11 cellular contexts compared by ENCODE assay signal in genomic region chr17:78878871-78879270, GRCh38. TPM values are rescaled to one million over a fixed set of nuclear protein-coding genes. Genes with fewer than 3 reads are reported as not detected.
DNase-seq lines count a peak whose midpoint lies in the region; ATAC-seq and TF ChIP-seq lines count a peak whose summit lies in the region.
"Had no signal": no experiment of that assay in that cellular context is flagged by ENCODE, and none has a peak within 500 bp of the region (broad histone marks: within the 10 kb centered on the region; RNA-seq: fewer than 3 reads in every experiment).

No MANE protein-coding gene starts in this region.

- H3K27ac ChIP-seq in heart right ventricle (peak overlapping the region; percentile 84 to 98 (median 94)), neutrophil (peak overlapping the region; percentile 93), uterus (peak overlapping the region; percentile 89 to 98)

- H3K27ac Mint-ChIP-seq in dendritic cell treated with granulocyte-macrophage colony-stimulating factor and Interleukin-4, amounts not matched to agents 40 ng/mL and 50 ng/mL, for 4 days, result peak overlapping the region; percentile 97
- H3K27ac Mint-ChIP-seq: endodermal cell had no signal

- WGBS in heart right ventricle, 2 donors, result 88 to 92% methylated on average over 10 of the region's 10 CpGs

- no peak for DNase-seq in heart right ventricle
- no peak for DNase-seq in cardiac septum (ENCODE audit: low spot score)
- DNase-seq in uterus, result no peak
- no peak for DNase-seq in Kasumi-1 (lab: John Stamatoyannopoulos, UW)
- DNase-seq in anterior cingulate cortex (lab: John Stamatoyannopoulos, UW), result no peak
- DNase-seq: activated T-cell treated with anti-CD3 and anti-CD28 coated beads for 4 hours, endodermal cell, kidney glomerular epithelial cell had no signal

- H3K4me3 ChIP-seq in heart right ventricle, result no peak overlapping the region
- peak overlapping the region; percentile 51 to 53 for H3K4me3 ChIP-seq in neutrophil (ENCODE audit: low read depth in 1 of 2, low read length in 1 of 2)
- H3K4me3 ChIP-seq in uterus, result no peak overlapping the region

- H3K27me3 Mint-ChIP-seq in dendritic cell treated with granulocyte-macrophage colony-stimulating factor and Interleukin-4, amounts not matched to agents 40 ng/mL and 50 ng/mL, for 4 days, result no peaks in the 10 kb centered on the region

- TF ChIP-seq POLR2A in uterus (IDR thresholded peaks at IDR 0.05), result no peak

- H3K4me1 ChIP-seq in heart right ventricle (peaks cover 27 to 97% (median 85%) of the 10 kb centered on the region in 9 donors), neutrophil (ENCODE audit: control insufficient read depth in 1 of 2, insufficient read depth in 1 of 2, low read depth in 1 of 2, low read length in 1 of 2) (peaks cover 85 to 95% of the 10 kb centered on the region in 2 experiments), uterus (peaks cover 7 to 18% of the 10 kb centered on the region in 2 donors)

- H3K9me3 ChIP-seq in heart right ventricle, result no peaks in the 10 kb centered on the region
- no peaks in the 10 kb centered on the region for H3K9me3 ChIP-seq in neutrophil
- H3K9me3 ChIP-seq in uterus, result no peaks in the 10 kb centered on the region

- ATAC-seq in heart right ventricle, result no peak
- no peak for ATAC-seq in HG02759 (IDR thresholded peaks at IDR 0.05; ENCODE audit: unreplicated experiment)

- H3K36me3 Mint-ChIP-seq in dendritic cell treated with granulocyte-macrophage colony-stimulating factor and Interleukin-4, amounts not matched to agents 40 ng/mL and 50 ng/mL, for 4 days (ENCODE audit: low read depth), result peaks cover 60% of the 10 kb centered on the region

- H3K4me3 Mint-ChIP-seq in dendritic cell treated with granulocyte-macrophage colony-stimulating factor and Interleukin-4, amounts not matched to agents 40 ng/mL and 50 ng/mL, for 4 days, result peak overlapping the region; percentile 52
- H3K4me3 Mint-ChIP-seq: endodermal cell had no signal

- no peaks in the 10 kb centered on the region for H3K9me3 Mint-ChIP-seq in dendritic cell treated with granulocyte-macrophage colony-stimulating factor and Interleukin-4, amounts not matched to agents 40 ng/mL and 50 ng/mL, for 4 days
- H3K9me3 Mint-ChIP-seq: endodermal cell had no signal

- H3K4me1 Mint-ChIP-seq in dendritic cell treated with granulocyte-macrophage colony-stimulating factor and Interleukin-4, amounts not matched to agents 40 ng/mL and 50 ng/mL, for 4 days (ENCODE audit: low read depth), result peaks cover 88% of the 10 kb centered on the region

- TF ChIP-seq CTCF in heart right ventricle (IDR thresholded peaks at IDR 0.05) (no peak), neutrophil (IDR thresholded peaks at IDR 0.05) (no peak), uterus (IDR thresholded peaks at IDR 0.05) (no peak)

- H3K36me3 ChIP-seq in heart right ventricle, result peaks cover 0 to 7% (median 0%) of the 10 kb centered on the region in 9 donors
- H3K36me3 ChIP-seq in neutrophil, result peaks cover 19% of the 10 kb centered on the region
- H3K36me3 ChIP-seq in uterus, result no peaks in the 10 kb centered on the region

- H3K27me3 ChIP-seq in heart right ventricle (no peaks in the 10 kb centered on the region), neutrophil (no peaks in the 10 kb centered on the region), uterus (no peaks in the 10 kb centered on the region)

- intact Hi-C loops in heart right ventricle (cut with DNase I) (no loop called here), cardiac septum (cut with DNase I) (no loop called here), uterus (cut with DNase I; ENCODE audit: low total_unique reads) (no loop called here)
- intact Hi-C loops in dendritic cell treated with granulocyte-macrophage colony-stimulating factor and Interleukin-4, amounts not matched to agents 40 ng/mL and 50 ng/mL, for 4 days (cut with micrococcal nuclease), result no loop called here

RNA-seq across cellular contexts. Expression of gene CEP295NL, which starts 24.1 kb away (rescaled TPM):
- total RNA-seq in heart right ventricle, result 1 to 10 TPM in 2 of 10 donors, under 1 TPM in 8; 0.22 to 1.3 (median 0.82) TPM
- 1 to 10 TPM in 1 of 2 donors, under 1 TPM in 1; 0.04 to 2.6 TPM for polyA plus RNA-seq in heart right ventricle
- total RNA-seq in cardiac septum, result 1.6 TPM
- total RNA-seq in uterus, result 10 to 100 TPM in 1 of 4 donors, 1 to 10 TPM in 2, not detected in 1; 1.8 to 14.5 (median 3.8) TPM

RNA-seq across cellular contexts. Expression of gene USP36, which starts 38.3 kb away (rescaled TPM):
- total RNA-seq in heart right ventricle, result 10 to 100 TPM; 20.1 to 28.8 (median 24.9) TPM
- 10 to 100 TPM; 10.0 to 15.4 TPM for polyA plus RNA-seq in heart right ventricle
- total RNA-seq in cardiac septum, result 19.5 TPM
- total RNA-seq in uterus, result 100 to 1,000 TPM in 1 of 4 donors, 10 to 100 TPM in 2, 1 to 10 TPM in 1; 6.5 to 102 (median 31.9) TPM

RNA-seq across cellular contexts. Expression of gene TIMP2, which starts 46.3 kb away (rescaled TPM):
- 100 to 1,000 TPM in 4 of 10 donors, 10 to 100 TPM in 6; 77.5 to 118 (median 99.3) TPM for total RNA-seq in heart right ventricle
- 10 to 100 TPM; 32.4 to 44.1 TPM for polyA plus RNA-seq in heart right ventricle
- 95.5 TPM for total RNA-seq in cardiac septum
- total RNA-seq in uterus, result 100 to 1,000 TPM; 119 to 399 (median 127) TPM

Comparison
In these comparisons a context has a peak if more than half of its experiments do, and no peak if none do; other contexts are left out.
1. H3K4me3 ChIP-seq: peak in neutrophil (2 of 2); none in heart right ventricle (0 of 10) and uterus (0 of 2).
2. Peak in every context shown above with its lines, with median percentiles within 50 percentile points of each other: H3K27ac ChIP-seq.